Comparison of ENCODE assay signal across 8 cellular contexts in the genomic region with DNA sequence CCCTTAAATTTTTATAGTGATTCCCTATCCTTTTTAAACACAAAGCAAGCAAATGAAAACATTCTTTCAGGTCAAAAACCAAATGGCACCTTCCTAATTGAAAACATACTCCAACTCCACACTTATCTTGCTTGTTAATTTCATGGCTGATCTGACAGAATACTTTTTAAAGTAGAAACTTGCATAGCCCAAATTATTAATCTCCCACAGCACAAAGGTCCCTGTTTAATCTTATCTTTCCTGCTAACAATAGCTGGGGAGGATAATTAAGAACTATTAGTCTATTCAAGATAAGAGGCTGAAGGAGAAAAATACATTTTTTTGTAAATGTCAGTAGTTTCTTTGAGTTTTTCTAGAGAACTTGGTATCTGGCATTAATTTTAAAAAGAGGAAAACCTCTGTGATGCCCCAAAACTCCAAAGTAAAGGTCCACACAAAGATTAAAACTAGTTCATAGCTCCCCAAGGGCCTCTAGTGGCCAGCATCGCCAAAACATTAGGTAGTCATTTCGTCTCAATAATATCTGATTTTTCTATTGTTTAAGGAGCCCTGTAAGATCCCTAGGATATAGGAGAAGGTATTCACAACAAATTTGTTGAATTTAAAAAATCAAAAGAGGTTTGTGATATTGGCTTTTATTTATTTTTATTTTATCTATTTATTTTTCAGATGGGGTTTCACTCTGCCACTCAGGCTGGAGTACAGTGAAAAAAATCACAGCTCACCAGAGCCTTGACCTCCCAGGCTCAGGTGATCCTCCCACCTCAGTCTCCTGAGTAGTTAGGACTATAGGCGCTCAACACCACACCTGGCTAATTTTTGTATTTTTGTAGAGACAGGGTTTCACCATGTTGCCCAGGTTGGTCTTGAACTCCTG. TPM values are rescaled to one million over a fixed set of nuclear protein-coding genes. Genes with fewer than 3 reads are reported as not detected.
DNase-seq lines count a peak whose midpoint lies in the region; ATAC-seq, FAIRE-seq and TF ChIP-seq lines count a peak whose summit lies in the region.

No MANE protein-coding gene starts in this region.

- peaks cover 0 to 3% of the 10 kb centered on the region in 2 donors for H3K4me1 ChIP-seq in small intestine (ENCODE audit: control insufficient read depth in 2 of 2, insufficient read depth in 1 of 2, low read depth in 1 of 2, low read length in 1 of 2)

- H3K9me3 ChIP-seq in AG04450 (ENCODE audit: control insufficient read depth, insufficient read depth, low read length): no peaks in the 10 kb centered on the region
- H3K9me3 ChIP-seq in small intestine (ENCODE audit: control insufficient read depth, low read depth): no peaks in the 10 kb centered on the region

- H3K36me3 ChIP-seq in small intestine (ENCODE audit: control insufficient read depth in 2 of 2, insufficient read depth in 2 of 2, low read length in 2 of 2): no peaks in the 10 kb centered on the region

- DNase-seq in AG04450 (ENCODE audit: low read depth, low spot score) (peak; percentile 20), GM03348 (ENCODE audit: low spot score) (peak; percentile 75), NOMO-1 treated with DMSO at 0.1 percent for 48 hours (lab: John Stamatoyannopoulos, UW; ENCODE audit: unreplicated experiment) (peak; percentile 78), head of caudate nucleus (peak in 33 of 42 donors; percentile 15 to 74 (median 49)), small intestine (peak; percentile 28), DMS79 (lab: John Stamatoyannopoulos, UW) (no peak)
- peak; percentile 15 for DNase-seq in activated gamma-delta T cell treated with anti-CD3 and anti-CD28 coated beads, Interleukin-2, amount 50 U/mL, for 16 hours (ENCODE audit: low read depth)

- no peak overlapping the region for H3K27ac ChIP-seq in AG04450 (ENCODE audit: low read depth, low read length)
- no peak overlapping the region for H3K27ac ChIP-seq in small intestine (ENCODE audit: low read depth in 1 of 2, low read length in 1 of 2)

- peak; percentile 85 for TF ChIP-seq CTCF in AG04450 (IDR thresholded peaks at IDR 0.05; ENCODE audit: low read depth, low read length)

- POLR2A ChIA-PET in AG04450 (lab: Yijun Ruan, JAX): interaction anchor here (0.6 to 0.7 kb wide), 3 partner anchors 37 to 219 kb away, joined by 3 to 4 read pairs (median 3); no protein-coding TSS in a partner anchor

- H3K4me3 ChIP-seq in AG04450 (ENCODE audit: low read depth, low read length): no peak overlapping the region
- H3K4me3 ChIP-seq in small intestine (ENCODE audit: low read depth in 1 of 2, low read length in 2 of 2): no peak overlapping the region

- intact Hi-C loops in head of caudate nucleus (cut with DNase I): loop anchor here (10.0 kb wide), 1 partner anchor 328 kb away; no protein-coding TSS in a partner anchor

- CTCF ChIA-PET in AG04450 (lab: Charles Lee): interaction anchor here (0.6 to 3.8 kb wide), 28 partner anchors 9 to 628 kb away, joined by 3 to 43 read pairs (median 4); partner anchors contain the start of genes CDNF, HSPA14 and MSANTD7

- H3K27me3 ChIP-seq in AG04450 (ENCODE audit: control insufficient read depth, insufficient read depth, low read length): no peaks in the 10 kb centered on the region
- no peaks in the 10 kb centered on the region for H3K27me3 ChIP-seq in small intestine (ENCODE audit: control insufficient read depth in 2 of 2, insufficient read depth in 2 of 2, low read length in 2 of 2)

- no peak for ATAC-seq in GM21825 (IDR thresholded peaks at IDR 0.05; ENCODE audit: unreplicated experiment)

- peak; percentile 53 for FAIRE-seq in small intestine (lab: Jason Lieb, UNC)

- WGBS in small intestine, 3 donors: 28 to 36% (median 33%) methylated on average over 3 of the region's 3 CpGs

RNA-seq across cellular contexts. Expression of gene CDNF, which starts 14.7 kb away (rescaled TPM):
- polyA plus RNA-seq in AG04450 (2011; rRNA removed): 1.7 and 2.1 TPM in 2 replicates
- polyA minus RNA-seq in AG04450 (2011; rRNA and poly(A)+ RNA removed): 0.48 TPM in 1 of 2 replicates, not detected in the other
- 1 to 10 TPM in 1 of 3 donors, under 1 TPM in 1, not detected in 1; 0.75 to 1.8 TPM for polyA plus RNA-seq in small intestine

RNA-seq across cellular contexts. Expression of gene HSPA14, which starts 15.0 kb away (rescaled TPM):
- polyA plus RNA-seq in AG04450 (2011; rRNA removed): 10.1 and 14.9 TPM in 2 replicates
- 2.9 and 3.4 TPM in 2 replicates for polyA minus RNA-seq in AG04450 (2011; rRNA and poly(A)+ RNA removed)
- polyA plus RNA-seq in small intestine: 10 to 100 TPM; 15.9 to 19.9 (median 19.2) TPM

RNA-seq across cellular contexts. Expression of gene MSANTD7, which starts 15.0 kb away (rescaled TPM):
- polyA plus RNA-seq in AG04450 (2011; rRNA removed) (5.2 and 5.7 TPM in 2 replicates), small intestine (1 to 10 TPM; 3.0 to 6.0 (median 3.6) TPM)
- 12.3 and 12.6 TPM in 2 replicates for polyA minus RNA-seq in AG04450 (2011; rRNA and poly(A)+ RNA removed)

RNA-seq across cellular contexts. Expression of gene FAM107B, which starts 48.4 kb away (rescaled TPM):
- 33.6 and 41.4 TPM in 2 replicates for polyA plus RNA-seq in AG04450 (2011; rRNA removed)
- 11.4 and 16.9 TPM in 2 replicates for polyA minus RNA-seq in AG04450 (2011; rRNA and poly(A)+ RNA removed)
- 10 to 100 TPM; 33.3 to 38.7 (median 38.6) TPM for polyA plus RNA-seq in small intestine

RNA-seq across cellular contexts. Expression of gene SUV39H2, which starts 55.5 kb away (rescaled TPM):
- polyA plus RNA-seq in AG04450 (2011; rRNA removed) (6.2 and 9.0 TPM in 2 replicates), small intestine (1 to 10 TPM; 2.7 to 7.3 (median 2.9) TPM)
- 2.2 and 9.1 TPM in 2 replicates for polyA minus RNA-seq in AG04450 (2011; rRNA and poly(A)+ RNA removed)
